1 cellular context compared by ENCODE assay signal in genomic region chr17:81349397-81350319, GRCh38.
TF ChIP-seq lines count a peak whose summit lies in the region.

No MANE protein-coding gene starts in this region.

TF ChIP-seq in K562, 482 proteins besides CTCF, POLR2A, EP300 and RAD21 (continued from another document):
- TF ChIP-seq DLX4 (CRISPR knock-in tag; IDR thresholded peaks at IDR 0.05) (no peak), DMBX1 (CRISPR knock-in tag; IDR thresholded peaks at IDR 0.05; ENCODE audit: borderline replicate concordance) (peak; percentile 78), TAF9B (IDR thresholded peaks at IDR 0.05; ENCODE audit: partially characterized antibody) (peak; percentile 90), CREB3L1 (IDR thresholded peaks at IDR 0.05; ENCODE audit: borderline replicate concordance, low read depth) (peak; percentile 39; the same call in 1 of the 2 replicates), PTRF (tag; IDR thresholded peaks at IDR 0.05) (no peak), EGR1 (conservative IDR thresholded peaks at IDR 0.05) (0 out of 2 replicates have a peak, but pooled peaks have one; percentile 13)
